Comparison of ENCODE assay signal across 8 cellular contexts in genomic region chr9:137305060-137305787, GRCh38. TPM values are rescaled to one million over a fixed set of nuclear protein-coding genes. Genes with fewer than 3 reads are reported as not detected.
DNase-seq lines count a peak whose midpoint lies in the region; ATAC-seq and TF ChIP-seq lines count a peak whose summit lies in the region.

No MANE protein-coding gene starts in this region.

- no peak for TF ChIP-seq CTCF in ovary (IDR thresholded peaks at IDR 0.05)

- no peak for TF ChIP-seq POLR2A in ovary (IDR thresholded peaks at IDR 0.05)

- H3K9me3 ChIP-seq in CD4-positive, CD25-positive, alpha-beta regulatory T cell (ENCODE audit: control insufficient read depth in 2 of 2, low read length in 2 of 2), result no peaks in the 10 kb centered on the region
- no peaks in the 10 kb centered on the region for H3K9me3 ChIP-seq in ovary

- no peaks in the 10 kb centered on the region for H3K27me3 Mint-ChIP-seq in CD4-positive, CD25-positive, alpha-beta regulatory T cell

- peak; percentile 24 to 43 for ATAC-seq in CD4-positive, CD25-positive, alpha-beta regulatory T cell (ENCODE audit: low read depth in 2 of 2)
- ATAC-seq in esophagus mucosa (peak; percentile 43), GM18519 (IDR thresholded peaks at IDR 0.05; ENCODE audit: low FRiP score, unreplicated experiment) (no peak), GM18502 (IDR thresholded peaks at IDR 0.05; ENCODE audit: poor library complexity, unreplicated experiment) (no peak), HG03432 (IDR thresholded peaks at IDR 0.05; ENCODE audit: unreplicated experiment) (no peak)

- intact Hi-C loops in ovary (cut with DNase I), result no loop called here

- H3K36me3 ChIP-seq in CD4-positive, CD25-positive, alpha-beta regulatory T cell (ENCODE audit: control insufficient read depth, insufficient read depth, low read length), result no peaks in the 10 kb centered on the region
- H3K36me3 ChIP-seq in ovary, result no peaks in the 10 kb centered on the region

- H3K27ac Mint-ChIP-seq in CD4-positive, CD25-positive, alpha-beta regulatory T cell, result peak overlapping the region in 1 of 3 donors; percentile 86

- peak overlapping the region; percentile 67 to 82 (median 68) for H3K4me3 Mint-ChIP-seq in CD4-positive, CD25-positive, alpha-beta regulatory T cell

- no peak overlapping the region for H3K4me3 ChIP-seq in CD4-positive, CD25-positive, alpha-beta regulatory T cell (ENCODE audit: low read depth, low read length)
- peak overlapping the region; percentile 3 for H3K4me3 ChIP-seq in ovary

- H3K27me3 ChIP-seq in CD4-positive, CD25-positive, alpha-beta regulatory T cell (ENCODE audit: control insufficient read depth, insufficient read depth, low read length), result peaks cover 3% of the 10 kb centered on the region
- H3K27me3 ChIP-seq in ovary, result peaks cover 5% of the 10 kb centered on the region

- peaks cover 42% of the 10 kb centered on the region for H3K4me1 ChIP-seq in CD4-positive, CD25-positive, alpha-beta regulatory T cell (ENCODE audit: control insufficient read depth, insufficient read depth, low read length, poor library complexity, severe bottlenecking)
- H3K4me1 ChIP-seq in ovary (ENCODE audit: insufficient read depth), result peaks cover 19% of the 10 kb centered on the region

- TF ChIP-seq EP300 in ovary (IDR thresholded peaks at IDR 0.05), result no peak

- H3K27ac ChIP-seq in CD4-positive, CD25-positive, alpha-beta regulatory T cell (ENCODE audit: insufficient read depth, low read length, poor library complexity, severe bottlenecking), result peak overlapping the region; percentile 51
- H3K27ac ChIP-seq in ovary, result no peak overlapping the region

- 7 to 15% (median 12%) methylated on average over 36 of the region's 36 CpGs for WGBS in ovary, 3 donors

- DNase-seq in CD4-positive, CD25-positive, alpha-beta regulatory T cell, result peak; percentile 34 to 81 (median 42)
- DNase-seq in NCI-H187 (lab: John Stamatoyannopoulos, UW), result peak; percentile 29 to 59
- peak; percentile 51 for DNase-seq in activated CD8-positive, alpha-beta memory T cell treated with anti-CD3 and anti-CD28 coated beads, Interleukin-2, amount 50 U/mL, for 4 hours
- peak; percentile 26 to 63 (median 47) for DNase-seq in ovary

- peaks cover 0 to 26% (median 4%) of the 10 kb centered on the region in 4 donors for H3K4me1 Mint-ChIP-seq in CD4-positive, CD25-positive, alpha-beta regulatory T cell

- no peaks in the 10 kb centered on the region for H3K36me3 Mint-ChIP-seq in CD4-positive, CD25-positive, alpha-beta regulatory T cell

- no peaks in the 10 kb centered on the region for H3K9me3 Mint-ChIP-seq in CD4-positive, CD25-positive, alpha-beta regulatory T cell

RNA-seq across cellular contexts. Expression of gene NRARP, which starts 3.2 kb away (rescaled TPM):
- total RNA-seq in CD4-positive, CD25-positive, alpha-beta regulatory T cell, result 1.6 TPM
- polyA plus RNA-seq in CD4-positive, CD25-positive, alpha-beta regulatory T cell, result not detected
- total RNA-seq in esophagus mucosa, result 20.4 TPM
- 10 to 100 TPM in 1 of 7 donors, 1 to 10 TPM in 6; 1.3 to 13.8 (median 4.6) TPM for total RNA-seq in ovary
- polyA plus RNA-seq in ovary, result 1 to 10 TPM; 2.6 to 3.4 TPM

RNA-seq across cellular contexts. Expression of gene TOR4A, which starts 27.7 kb away (rescaled TPM):
- total RNA-seq in CD4-positive, CD25-positive, alpha-beta regulatory T cell, result 6.1 TPM
- polyA plus RNA-seq in CD4-positive, CD25-positive, alpha-beta regulatory T cell, result 1 to 10 TPM; 2.6 to 4.2 (median 3.5) TPM
- total RNA-seq in esophagus mucosa (15.4 TPM), ovary (10 to 100 TPM in 4 of 7 donors, 1 to 10 TPM in 3; 6.4 to 16.3 (median 11.2) TPM)
- polyA plus RNA-seq in ovary, result 1 to 10 TPM in 1 of 2 donors, under 1 TPM in 1; 0.85 to 5.3 TPM

RNA-seq across cellular contexts. Expression of gene NELFB, which starts 50.1 kb away (rescaled TPM):
- total RNA-seq in CD4-positive, CD25-positive, alpha-beta regulatory T cell, result 46.4 TPM
- 10 to 100 TPM; 22.3 to 27.1 (median 23.7) TPM for polyA plus RNA-seq in CD4-positive, CD25-positive, alpha-beta regulatory T cell
- total RNA-seq in esophagus mucosa, result 36.7 TPM
- 10 to 100 TPM; 20.3 to 56.6 (median 44.5) TPM for total RNA-seq in ovary
- polyA plus RNA-seq in ovary, result 10 to 100 TPM; 10.9 to 50.8 TPM

RNA-seq across cellular contexts. Expression of gene STPG3, which starts 54.1 kb away (rescaled TPM):
- total RNA-seq in CD4-positive, CD25-positive, alpha-beta regulatory T cell, result not detected
- not detected for polyA plus RNA-seq in CD4-positive, CD25-positive, alpha-beta regulatory T cell
- total RNA-seq in esophagus mucosa, result not detected
- total RNA-seq in ovary, result not detected
- not detected for polyA plus RNA-seq in ovary

Comparison
In these comparisons a context has a peak if more than half of its experiments do, and no peak if none do; other contexts are left out.
1. ATAC-seq: peak in CD4-positive, CD25-positive, alpha-beta regulatory T cell (2 of 2) and esophagus mucosa (single experiment); none in GM18519 (single experiment), GM18502 (single experiment) and HG03432 (single experiment).
2. Peak in every context shown above with its lines, with median percentiles within 50 percentile points of each other: DNase-seq.